In genomic region chr13:80083516-80084085, GRCh38 we compare ENCODE assay signal across 1 cellular context.
TF ChIP-seq lines count a peak whose summit lies in the region.

No MANE protein-coding gene starts in this region.

TF ChIP-seq in IMR-90, 13 proteins besides CTCF, POLR2A, EP300 and RAD21 (continued from another document):
- TF ChIP-seq ELK1 (IDR thresholded peaks at IDR 0.05; ENCODE audit: borderline replicate concordance, low read depth, low read length) (no peak), USF2 (IDR thresholded peaks at IDR 0.05; ENCODE audit: low read depth, low read length) (no peak), SMC3 (IDR thresholded peaks at IDR 0.05; ENCODE audit: low read depth, low read length) (no peak), CHD1 (IDR thresholded peaks at IDR 0.05; ENCODE audit: low read depth, low read length) (no peak)
